In the genomic region with DNA sequence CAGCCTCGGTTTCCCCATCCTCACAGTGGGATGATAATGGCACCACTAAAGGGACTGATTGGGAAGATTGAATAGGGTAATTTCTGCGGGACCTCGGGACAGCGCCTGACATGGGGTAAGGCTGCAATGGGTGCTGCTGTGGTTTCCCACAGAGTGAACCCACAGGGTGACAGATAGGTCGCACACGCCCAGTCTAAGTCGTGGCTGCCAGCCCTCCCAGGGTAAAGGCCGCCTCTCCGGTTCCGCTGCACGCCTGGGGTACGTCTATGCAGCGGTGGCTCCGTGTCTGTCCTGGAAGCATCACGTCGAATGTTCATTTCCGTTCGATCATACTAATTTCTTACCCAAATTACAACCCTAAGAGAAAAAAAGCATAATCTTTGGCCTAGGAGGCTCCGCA, we compare ENCODE assay signal across 8 cellular contexts. TPM values are rescaled to one million over a fixed set of nuclear protein-coding genes. Genes with fewer than 3 reads are reported as not detected.
A peak's percentile ranks its signal among the peaks of the same experiment; 100 is the strongest.
DNase-seq lines count a peak whose midpoint lies in the region; ATAC-seq, FAIRE-seq and TF ChIP-seq lines count a peak whose summit lies in the region.

No MANE protein-coding gene starts in this region.

- H3K9me3 ChIP-seq in K562 (replicated peaks; ENCODE audit: control insufficient read depth, insufficient read depth, low read depth, low read length), result no peaks in the 10 kb centered on the region
- no peaks in the 10 kb centered on the region for H3K9me3 ChIP-seq in mononuclear cell (ENCODE audit: low read depth, low read length)

- no peaks in the 10 kb centered on the region for H3K9me1 ChIP-seq in K562 (ENCODE audit: control insufficient read depth, insufficient read depth, low read length)

- no peak overlapping the region for H3K27ac ChIP-seq in K562 (ENCODE audit: extremely low read depth, low read depth, low read length)

- intact Hi-C loops in K562 (cut with micrococcal nuclease), result loop anchor here (10.0 kb wide), 1 partner anchor 554 kb away; no protein-coding TSS in a partner anchor

- ATAC-seq in K562 (no peak), HG03135 (IDR thresholded peaks at IDR 0.05; ENCODE audit: unreplicated experiment) (no peak)

- H3K36me3 ChIP-seq in K562 (ENCODE audit: control insufficient read depth, insufficient read depth, low read length), result no peaks in the 10 kb centered on the region

- TF ChIP-seq POLR2A in K562 (conservative IDR thresholded peaks at IDR 0.05), result no peak

- no peak overlapping the region; the same call in 1 of the 2 replicates for H2AFZ ChIP-seq in K562 (ENCODE audit: low read depth, low read length)

- CTCF ChIA-PET in K562 (lab: Yijun Ruan, JAX; ENCODE audit: low intra/inter-chr PET ratio), result interaction anchor here (0.6 to 3.3 kb wide), 5 partner anchors 164 to 611 kb away, joined by 3 to 33 read pairs (median 5); no protein-coding TSS in a partner anchor

- FAIRE-seq in K562 (lab: Jason Lieb, UNC), result no peak

- in situ Hi-C loops in K562 (cut with MboI), result loop anchor here (5.0 to 10.0 kb wide), 2 partner anchors 167 to 554 kb away; no protein-coding TSS in a partner anchor

- H3K27me3 ChIP-seq in K562 (ENCODE audit: control insufficient read depth in 2 of 2, insufficient read depth in 2 of 2, low read length in 2 of 2), result peaks cover 18 to 27% of the 10 kb centered on the region in 2 experiments
- peaks cover 67% of the 10 kb centered on the region for H3K27me3 ChIP-seq in mononuclear cell (ENCODE audit: insufficient read depth, low read length)

- no peak for TF ChIP-seq CTCF in K562 (IDR thresholded peaks at IDR 0.05 in 2 of 3, conservative IDR thresholded peaks at IDR 0.05 in 1 of 3; ENCODE audit: insufficient read depth in 2 of 3, low read depth in 1 of 3, low read length in 3 of 3)

- WGBS in K562 (ENCODE audit: insufficient coverage, low coverage, missing lambda C conversion rate), result 25% methylated on average over 18 of the region's 19 CpGs

- BruUV-seq in K562 (replicated peaks; lab: Mats Ljungman, UMichigan), result no TSS peak

- DNase-seq in stimulated activated CD4-positive, alpha-beta T cell treated with anti-CD3 and anti-CD28 coated beads, Interleukin-4, amount 100 ng/mL, for 1 hour, result peak; percentile 9
- DNase-seq in stimulated activated CD4-positive, alpha-beta T cell treated with anti-CD3 and anti-CD28 coated beads, Interleukin-12 subunit alpha, Interleukin-12 subunit beta, amount 100 ng/mL, for 4 hours, result no peak
- no peak for DNase-seq in K562 (ENCODE audit: extremely low read depth in 1 of 4, low spot score in 3 of 4)
- DNase-seq in cortex of kidney (lab: John Stamatoyannopoulos, UW), result no peak
- DNase-seq in NCI-H1930 (lab: John Stamatoyannopoulos, UW), result no peak
- DNase-seq in hepatic stellate cell (ENCODE audit: low spot score), result no peak

- POLR2A ChIA-PET in K562 (lab: Yijun Ruan, JAX), result interaction anchor here (0.5 to 0.6 kb wide), 2 partner anchors 14 to 898 kb away, joined by 3 read pairs; no protein-coding TSS in a partner anchor

- no peak overlapping the region for H3K9ac ChIP-seq in K562 (ENCODE audit: insufficient read depth in 1 of 2, low read depth in 2 of 2, low read length in 2 of 2)

- H4K20me1 ChIP-seq in K562 (replicated peaks; ENCODE audit: control insufficient read depth, insufficient read depth, low read length), result peaks cover 3% of the 10 kb centered on the region; the same call in 1 of the 2 replicates

- H3K4me1 ChIP-seq in K562 (replicated peaks in 1 of 2; ENCODE audit: control insufficient read depth in 2 of 2, insufficient read depth in 2 of 2, low read length in 2 of 2) (peaks cover 13 to 21% of the 10 kb centered on the region in 2 experiments; a peak in 4 of 5 replicates), mononuclear cell (ENCODE audit: insufficient read depth, low read length) (peaks cover 42% of the 10 kb centered on the region)

- H3K4me3 ChIP-seq in K562 (no peak overlapping the region), mononuclear cell (ENCODE audit: low read length) (peak overlapping the region; percentile 13)

- peak overlapping the region; percentile 38 for H3K4me2 ChIP-seq in K562 (ENCODE audit: insufficient read depth, low read length)

- peaks cover 8% of the 10 kb centered on the region for H3K79me2 ChIP-seq in K562 (ENCODE audit: control insufficient read depth, insufficient read depth, low read length)

- TF ChIP-seq EP300 in K562 (IDR thresholded peaks at IDR 0.05; ENCODE audit: low read length), result no peak

- TF ChIP-seq RAD21 in K562 (CRISPR knock-in tag; conservative IDR thresholded peaks at IDR 0.05 in 1 of 2, IDR thresholded peaks at IDR 0.05 in 1 of 2), result no peak

TF ChIP-seq in K562, 482 proteins besides CTCF, POLR2A, EP300 and RAD21:
- no peak for TF ChIP-seq FOSL1 (tag; conservative IDR thresholded peaks at IDR 0.05)

RNA-seq across cellular contexts. Expression of a gene that starts 0.6 kb away (rescaled TPM):
- total RNA-seq in K562 (2011; cell fraction: chromatin; rRNA removed; ENCODE audit: low replicate concordance), result not detected in 2 replicates
- total RNA-seq in K562 (2011; cell fraction: nucleolus; rRNA removed), result not detected in 2 replicates
- not detected in 2 replicates for total RNA-seq in K562 (2011; cell fraction: nucleoplasm; rRNA removed)
- total RNA-seq in K562 (2014; rRNA removed), result not detected in 2 replicates
- not detected in 2 replicates for total RNA-seq in K562 (2014; rRNA removed; fragmentation: Illumina TruSeq; extraction: Trizol)
- total RNA-seq in K562 (2015; rRNA removed; fragmentation: Illumina TruSeq; extraction: Trizol), result not detected in 2 replicates
- not detected in 2 replicates for total RNA-seq in K562 (2021)
- not detected in 2 replicates for polyA plus RNA-seq in K562 (2011; rRNA removed)
- polyA plus RNA-seq in K562 (2011; cell fraction: cytosol; rRNA removed), result not detected in 2 replicates
- not detected in 2 replicates for polyA plus RNA-seq in K562 (2011; cell fraction: nucleus; rRNA removed)
- not detected in 2 replicates for polyA plus RNA-seq in K562 (2012)
- not detected in 2 replicates for polyA plus RNA-seq in K562 (2014; fragmentation: Illumina TruSeq; extraction: Trizol)
- polyA plus RNA-seq in K562 (2014; fragmentation: Nextera tagmentation; extraction: Ambion mirVana), result not detected
- polyA plus RNA-seq in K562 (2014; rRNA removed), result not detected in 2 replicates
- not detected in 2 replicates for polyA minus RNA-seq in K562 (2011; rRNA and poly(A)+ RNA removed)
- not detected in 2 replicates for polyA minus RNA-seq in K562 (2011; cell fraction: cytosol; rRNA and poly(A)+ RNA removed)
- polyA minus RNA-seq in K562 (2011; cell fraction: nucleus; rRNA and poly(A)+ RNA removed), result not detected in 2 replicates
- not detected for total RNA-seq in mononuclear cell

RNA-seq across cellular contexts. Expression of a gene that starts 4.0 kb away (rescaled TPM):
- 7.8 and 26.1 TPM in 2 replicates for total RNA-seq in K562 (2011; cell fraction: chromatin; rRNA removed; ENCODE audit: low replicate concordance)
- 4.6 and 4.8 TPM in 2 replicates for total RNA-seq in K562 (2011; cell fraction: nucleolus; rRNA removed)
- total RNA-seq in K562 (2011; cell fraction: nucleoplasm; rRNA removed), result 5.7 and 6.5 TPM in 2 replicates
- total RNA-seq in K562 (2014; rRNA removed), result 11.1 and 16.3 TPM in 2 replicates
- total RNA-seq in K562 (2014; rRNA removed; fragmentation: Illumina TruSeq; extraction: Trizol), result 17.7 and 20.0 TPM in 2 replicates
- total RNA-seq in K562 (2015; rRNA removed; fragmentation: Illumina TruSeq; extraction: Trizol), result 15.8 and 18.5 TPM in 2 replicates
- 12.0 and 13.3 TPM in 2 replicates for total RNA-seq in K562 (2021)
- polyA plus RNA-seq in K562 (2011; rRNA removed), result 9.0 and 15.0 TPM in 2 replicates
- 3.9 and 5.0 TPM in 2 replicates for polyA plus RNA-seq in K562 (2011; cell fraction: cytosol; rRNA removed)
- polyA plus RNA-seq in K562 (2011; cell fraction: nucleus; rRNA removed), result 3.1 and 3.7 TPM in 2 replicates
- 11.0 and 14.5 TPM in 2 replicates for polyA plus RNA-seq in K562 (2012)
- 16.2 and 17.4 TPM in 2 replicates for polyA plus RNA-seq in K562 (2014; fragmentation: Illumina TruSeq; extraction: Trizol)
- 10 to 100 TPM in 1 of 2 experiments, 1 to 10 TPM in 1; 9.0 to 12.4 TPM for polyA plus RNA-seq in K562 (2014; fragmentation: Nextera tagmentation; extraction: Ambion mirVana)
- 15.8 and 19.4 TPM in 2 replicates for polyA plus RNA-seq in K562 (2014; rRNA removed)
- 11.7 and 11.8 TPM in 2 replicates for polyA minus RNA-seq in K562 (2011; rRNA and poly(A)+ RNA removed)
- polyA minus RNA-seq in K562 (2011; cell fraction: cytosol; rRNA and poly(A)+ RNA removed), result 3.5 and 4.3 TPM in 2 replicates
- polyA minus RNA-seq in K562 (2011; cell fraction: nucleus; rRNA and poly(A)+ RNA removed), result 4.2 and 6.6 TPM in 2 replicates
- 13.7 TPM for total RNA-seq in mononuclear cell

RNA-seq across cellular contexts. Expression of a gene that starts 55.9 kb away (rescaled TPM):
- 58.7 and 203 TPM in 2 replicates for total RNA-seq in K562 (2011; cell fraction: chromatin; rRNA removed; ENCODE audit: low replicate concordance)
- total RNA-seq in K562 (2011; cell fraction: nucleolus; rRNA removed), result 29.5 and 47.4 TPM in 2 replicates
- 73.7 and 74.7 TPM in 2 replicates for total RNA-seq in K562 (2011; cell fraction: nucleoplasm; rRNA removed)
- total RNA-seq in K562 (2014; rRNA removed) (27.0 and 28.8 TPM in 2 replicates), K562 (2014; rRNA removed; fragmentation: Illumina TruSeq; extraction: Trizol) (45.7 and 53.6 TPM in 2 replicates), K562 (2015; rRNA removed; fragmentation: Illumina TruSeq; extraction: Trizol) (42.9 and 44.0 TPM in 2 replicates), K562 (2021) (26.0 and 28.7 TPM in 2 replicates), mononuclear cell (82.3 TPM)
- polyA plus RNA-seq in K562 (2011; rRNA removed) (21.5 and 29.3 TPM in 2 replicates), K562 (2014; fragmentation: Illumina TruSeq; extraction: Trizol) (21.8 and 25.1 TPM in 2 replicates), K562 (2014; fragmentation: Nextera tagmentation; extraction: Ambion mirVana) (10 to 100 TPM in 1 of 2 experiments, 1 to 10 TPM in 1; 8.7 to 11.5 TPM), K562 (2014; rRNA removed) (16.4 and 18.6 TPM in 2 replicates)
- polyA plus RNA-seq in K562 (2011; cell fraction: cytosol; rRNA removed), result 11.6 and 14.0 TPM in 2 replicates
- polyA plus RNA-seq in K562 (2011; cell fraction: nucleus; rRNA removed), result 29.5 and 33.8 TPM in 2 replicates
- polyA plus RNA-seq in K562 (2012), result 17.1 and 17.2 TPM in 2 replicates
- 119 and 120 TPM in 2 replicates for polyA minus RNA-seq in K562 (2011; rRNA and poly(A)+ RNA removed)
- 30.2 and 38.8 TPM in 2 replicates for polyA minus RNA-seq in K562 (2011; cell fraction: cytosol; rRNA and poly(A)+ RNA removed)
- polyA minus RNA-seq in K562 (2011; cell fraction: nucleus; rRNA and poly(A)+ RNA removed), result 45.5 and 72.8 TPM in 2 replicates
